Comparison of ENCODE assay signal across 20 cellular contexts in the genomic region with DNA sequence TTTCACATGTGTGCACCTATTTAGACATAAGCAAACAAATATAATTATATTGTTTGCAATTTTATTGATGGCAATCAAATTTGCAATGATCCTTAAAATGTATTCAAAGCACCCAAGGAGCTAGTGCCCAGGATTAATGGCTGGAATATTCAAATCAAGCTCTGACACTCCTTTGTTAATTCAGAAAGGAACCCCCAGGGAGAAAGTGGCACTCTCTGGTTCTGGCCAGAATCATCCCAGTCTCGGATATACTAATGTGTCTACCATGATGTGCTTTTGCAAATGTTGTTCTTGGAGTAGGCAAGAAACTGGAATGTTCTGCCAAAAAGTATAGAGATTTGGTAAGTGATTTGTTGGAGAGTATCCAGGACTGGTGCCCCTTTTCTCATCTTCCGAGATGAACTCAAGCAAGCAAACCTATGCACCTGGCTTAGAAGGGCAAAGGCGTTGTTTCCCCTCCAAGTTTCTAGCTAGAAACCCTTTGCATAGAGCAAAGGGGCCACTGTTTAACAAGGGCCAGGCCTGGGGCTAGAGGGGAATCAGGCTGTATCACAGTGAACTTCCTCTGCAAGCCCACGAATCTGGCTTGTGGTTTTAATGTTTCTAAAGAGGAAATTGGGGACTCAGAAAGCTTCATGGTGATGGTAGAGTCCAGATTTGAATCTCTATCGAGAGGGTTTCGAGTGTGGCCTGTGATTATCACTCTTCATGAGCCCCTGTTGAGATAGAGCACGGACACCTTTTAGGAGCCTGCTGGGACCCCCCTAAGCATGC.
DNase-seq lines count a peak whose midpoint lies in the region; ATAC-seq and TF ChIP-seq lines count a peak whose summit lies in the region.
"Had no signal": no experiment of that assay in that cellular context is flagged by ENCODE, and none has a peak within 500 bp of the region (broad histone marks: within the 10 kb centered on the region; RNA-seq: fewer than 3 reads in every experiment).

No MANE protein-coding gene starts in this region.

- no peak overlapping the region for H3K4me3 ChIP-seq in CD8-positive, alpha-beta memory T cell (ENCODE audit: low read length)
- H3K4me3 ChIP-seq in WERI-Rb-1 (ENCODE audit: low read depth, low read length) = no peak overlapping the region
- H3K4me3 ChIP-seq: left lung, uterus had no signal

- H3K9me3 Mint-ChIP-seq in CD8-positive, alpha-beta memory T cell = peaks cover 0 to 6% (median 2%) of the 10 kb centered on the region in 5 donors
- H3K9me3 Mint-ChIP-seq: neural crest cell had no signal

- CTCF ChIA-PET in CD8-positive, alpha-beta memory T cell (lab: Charles Lee) = no interaction called here

- intact Hi-C loops in left colon (cut with DNase I, micrococcal nuclease) = no loop called here

- peak in 1 of 5 donors; percentile 14 for DNase-seq in CD8-positive, alpha-beta memory T cell
- DNase-seq in NCI-H526 treated with DMSO at 0.1 percent for 48 hours (lab: John Stamatoyannopoulos, UW) = peak; percentile 90
- peak; percentile 65 for DNase-seq in medulla oblongata (ENCODE audit: extremely low spot score)
- DNase-seq in WERI-Rb-1 = no peak
- no peak for DNase-seq in SK-N-DZ (ENCODE audit: low spot score)
- DNase-seq in epidermal melanocyte (ENCODE audit: insufficient read length, low spot score) = no peak
- DNase-seq in left colon = no peak
- DNase-seq: activated CD4-positive, alpha-beta T cell treated with anti-CD3 and anti-CD28 coated beads, Interleukin-2, amount 50 U/mL, for 48 hours; activated effector memory CD4-positive, alpha-beta T cell treated with Interleukin-2 at 50 U/mL for 16 hours; C1 segment of cervical spinal cord; left lung; NCI-H1417; NCI-H446; RPMI8226; stimulated activated CD4-positive, alpha-beta T cell treated with anti-CD3 and anti-CD28 coated beads, Interleukin-4, amount 100 ng/mL, for 24 hours; T-helper 9 cell; uterus had no signal

- peaks cover 4 to 14% of the 10 kb centered on the region in 2 donors for H3K27me3 Mint-ChIP-seq in CD8-positive, alpha-beta memory T cell

- no peak for TF ChIP-seq CTCF in WERI-Rb-1 (IDR thresholded peaks at IDR 0.05; ENCODE audit: low read depth, low read length)

- H3K27me3 ChIP-seq in CD8-positive, alpha-beta memory T cell (ENCODE audit: insufficient read depth, low read length, poor library complexity, severe bottlenecking) = no peaks in the 10 kb centered on the region
- H3K27me3 ChIP-seq in WERI-Rb-1 (ENCODE audit: insufficient read depth, low read depth, severe bottlenecking) = no peaks in the 10 kb centered on the region
- H3K27me3 ChIP-seq: left lung, uterus had no signal

- no peaks in the 10 kb centered on the region for H3K9me3 ChIP-seq in CD8-positive, alpha-beta memory T cell (ENCODE audit: low read length)
- H3K9me3 ChIP-seq in WERI-Rb-1 (ENCODE audit: severe bottlenecking) = no peaks in the 10 kb centered on the region
- H3K9me3 ChIP-seq: left lung, uterus had no signal

- no peaks in the 10 kb centered on the region for H3K36me3 ChIP-seq in CD8-positive, alpha-beta memory T cell (ENCODE audit: insufficient read depth, low read length)
- H3K36me3 ChIP-seq in WERI-Rb-1 = no peaks in the 10 kb centered on the region
- H3K36me3 ChIP-seq: left lung, uterus had no signal

- POLR2A ChIA-PET in CD8-positive, alpha-beta memory T cell (lab: Charles Lee) = interaction anchor here (0.6 kb wide), 1 partner anchor 10 kb away, joined by 7 read pairs; no protein-coding TSS in a partner anchor

- no peak overlapping the region for H3K27ac ChIP-seq in CD8-positive, alpha-beta memory T cell (ENCODE audit: low read depth, low read length)
- H3K27ac ChIP-seq in WERI-Rb-1 = no peak overlapping the region
- H3K27ac ChIP-seq: left lung, uterus had no signal

- peak overlapping the region in 6 of 7 donors; percentile 22 to 79 (median 70) for H3K4me3 Mint-ChIP-seq in CD8-positive, alpha-beta memory T cell
- H3K4me3 Mint-ChIP-seq: neural crest cell had no signal

- peak overlapping the region in 6 of 8 donors; percentile 27 to 87 (median 60) for H3K27ac Mint-ChIP-seq in CD8-positive, alpha-beta memory T cell

- ATAC-seq in GM19438 (IDR thresholded peaks at IDR 0.05; ENCODE audit: low read depth, unreplicated experiment) = peak; percentile 83
- ATAC-seq in left colon = no peak
- ATAC-seq: left lung, sciatic nerve had no signal

- H3K4me1 Mint-ChIP-seq in CD8-positive, alpha-beta memory T cell = peaks cover 16 to 36% (median 31%) of the 10 kb centered on the region in 3 donors

- H3K4me1 ChIP-seq in CD8-positive, alpha-beta memory T cell (ENCODE audit: insufficient read depth, low read length) = peaks cover 18% of the 10 kb centered on the region
- H3K4me1 ChIP-seq: left lung, uterus had no signal

- peaks cover 0 to 25% (median 3%) of the 10 kb centered on the region in 3 donors for H3K36me3 Mint-ChIP-seq in CD8-positive, alpha-beta memory T cell

Comparison
In these comparisons a context has a peak if more than half of its experiments do, and no peak if none do; other contexts are left out.
1. DNase-seq: peak in NCI-H526 treated with DMSO at 0.1 percent for 48 hours (single experiment) and medulla oblongata (single experiment); none in WERI-Rb-1 (single experiment), SK-N-DZ (single experiment), epidermal melanocyte (single experiment) and left colon (0 of 2).